23 cellular contexts compared by ENCODE assay signal in the genomic region with DNA sequence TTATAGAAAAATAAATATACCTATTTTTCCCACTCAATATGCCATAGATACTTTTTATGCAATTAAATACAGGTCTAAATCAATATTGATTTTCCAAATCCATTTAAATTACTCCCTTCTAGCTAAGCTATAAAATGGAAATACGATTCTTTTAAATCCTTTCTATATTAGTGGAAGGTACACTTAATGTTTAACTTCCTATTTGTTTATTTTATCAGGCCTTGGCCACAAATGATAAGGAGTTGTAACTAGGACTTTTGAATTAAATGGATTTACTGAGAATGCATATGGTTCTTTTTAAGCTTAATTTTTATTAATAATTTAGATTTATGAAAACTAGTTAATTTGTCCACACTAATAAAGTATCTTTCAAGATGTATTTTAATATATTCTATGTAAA.
DNase-seq lines count a peak whose midpoint lies in the region; ATAC-seq, FAIRE-seq and TF ChIP-seq lines count a peak whose summit lies in the region.
"Had no signal": no experiment of that assay in that cellular context is flagged by ENCODE, and none has a peak within 500 bp of the region (broad histone marks: within the 10 kb centered on the region; RNA-seq: fewer than 3 reads in every experiment).

No MANE protein-coding gene starts in this region.

- H3K27me3 ChIP-seq in pancreas = no peaks in the 10 kb centered on the region

- peak overlapping the region; percentile 76 for H3K27ac ChIP-seq in 22Rv1
- H3K27ac ChIP-seq in pancreas = no peak overlapping the region

- FAIRE-seq in G401.6 (lab: Jason Lieb, UNC) (peak; percentile 33), colon (lab: Jason Lieb, UNC) (peak; percentile 31), pancreas (lab: Jason Lieb, UNC) (peak; percentile 64)
- FAIRE-seq: D721Med, GM12891, GM18507, H54 had no signal

- 13 to 18% methylated on average over 1 of the region's 1 CpG for WGBS in pancreas, 2 donors

- no peaks in the 10 kb centered on the region for H3K9me3 ChIP-seq in pancreas
- H3K9me3 ChIP-seq: HAP-1 had no signal

- no peak for TF ChIP-seq CTCF in 22Rv1 (IDR thresholded peaks at IDR 0.05)
- TF ChIP-seq CTCF in pancreas (IDR thresholded peaks at IDR 0.05) = no peak

- H3K4me3 ChIP-seq in pancreas = no peak overlapping the region
- H3K4me3 ChIP-seq: GM23338, HAP-1 had no signal

- DNase-seq in pancreas = no peak
- no peak for DNase-seq in COLO829 (ENCODE audit: low spot score)
- no peak for DNase-seq in NOMO-1 treated with dmso at 0.1 percent for 144 hours (lab: John Stamatoyannopoulos, UW; ENCODE audit: unreplicated experiment)
- DNase-seq: 8988T; C1 segment of cervical spinal cord; CD4-positive, CD25-positive, alpha-beta regulatory T cell; CD8-positive, alpha-beta T cell; DMS 273 treated with DMSO at 0.1 percent for 48 hours; DMS79; EL; GF-D8; HFFc6 had no signal

- intact Hi-C loops in pancreas (cut with DNase I) = no loop called here

- no peaks in the 10 kb centered on the region for H3K36me3 ChIP-seq in pancreas
- H3K36me3 ChIP-seq: HAP-1 had no signal

- ATAC-seq in pancreas (peak; percentile 43 to 82 (median 58)), HG02623 (IDR thresholded peaks at IDR 0.05; ENCODE audit: unreplicated experiment) (no peak), HG02840 (IDR thresholded peaks at IDR 0.05; ENCODE audit: low FRiP score, unreplicated experiment) (no peak)
- ATAC-seq: CD8-positive, alpha-beta T cell had no signal

- H3K4me1 ChIP-seq in pancreas = peaks cover 0 to 23% (median 3%) of the 10 kb centered on the region in 3 donors
- H3K4me1 ChIP-seq: HAP-1 had no signal

Comparison
In these comparisons a context has a peak if more than half of its experiments do, and no peak if none do; other contexts are left out.
1. ATAC-seq: peak in pancreas (4 of 4); none in HG02623 (single experiment) and HG02840 (single experiment).